In genomic region chr3:193367868-193368267, GRCh38 we compare ENCODE assay signal across 37 cellular contexts. TPM values are rescaled to one million over a fixed set of nuclear protein-coding genes. Genes with fewer than 3 reads are reported as not detected.
"Had no signal": no experiment of that assay in that cellular context is flagged by ENCODE, and none has a peak within 500 bp of the region (broad histone marks: within the 10 kb centered on the region; RNA-seq: fewer than 3 reads in every experiment).

No MANE protein-coding gene starts in this region.

- H3K9me3 ChIP-seq: adrenal gland, ascending aorta, body of pancreas, breast epithelium had no signal

- ATAC-seq: activated naive CD4-positive, alpha-beta T cell treated with anti-CD3 and anti-CD28 coated beads, Interleukin-2, amount 50 U/mL, for 72 hours; activated naive CD8-positive, alpha-beta T cell treated with anti-CD3 and anti-CD28 coated beads, Interleukin-2, amount 50 U/mL, for 24 hours; activated T-cell treated with anti-CD3 and anti-CD28 coated beads, Interleukin-2, amount 50 U/mL, for 4 hours; activated T-cell treated with anti-CD3 and anti-CD28 coated beads, Interleukin-2, amount 50 U/mL, for 72 hours; activated T-helper 17 cell treated with anti-CD3 and anti-CD28 coated beads, Interleukin-2, amount 50 U/mL, for 72 hours; body of pancreas had no signal

- FAIRE-seq: astrocyte, bronchial epithelial cell had no signal

- H3K36me3 ChIP-seq: adrenal gland, ascending aorta, brain microvascular endothelial cell, breast epithelium, cardiac muscle cell had no signal

- H3K27ac ChIP-seq: adrenal gland, ascending aorta, body of pancreas, brain microvascular endothelial cell, breast epithelium, cardiac muscle cell had no signal

- DNase-seq: activated effector memory CD4-positive, alpha-beta T cell treated with anti-CD3 and anti-CD28 coated beads, Interleukin-2, amount 50 U/mL, for 16 hours; activated effector memory CD4-positive, alpha-beta T cell treated with Interleukin-2 at 50 U/mL for 16 hours; activated gamma-delta T cell; activated gamma-delta T cell treated with Interleukin-2 at 50 U/mL for 16 hours; activated naive CD4-positive, alpha-beta T cell; activated naive CD4-positive, alpha-beta T cell treated with anti-CD3 and anti-CD28 coated beads for 36 hours; activated naive CD4-positive, alpha-beta T cell treated with anti-CD3 and anti-CD28 coated beads, Interleukin-2, amount 10 ng/mL, durations not matched to agents 7 days and 5 days; activated naive CD4-positive, alpha-beta T cell treated with anti-CD3 and anti-CD28 coated beads, Interleukin-2, amount 50 U/mL, for 16 hours; activated naive CD8-positive, alpha-beta T cell treated with anti-CD3 and anti-CD28 coated beads for 36 hours; activated naive CD8-positive, alpha-beta T cell treated with anti-CD3 and anti-CD28 coated beads, Interleukin-2, amount 10 ng/mL, durations not matched to agents 7 days and 5 days; activated naive CD8-positive, alpha-beta T cell treated with anti-CD3 and anti-CD28 coated beads, Interleukin-2, amount 50 U/mL, for 24 hours; activated T-cell treated with anti-CD3 and anti-CD28 coated beads, Interleukin-2, amount 50 U/mL, for 1 hour; activated T-cell treated with anti-CD3 and anti-CD28 coated beads, Interleukin-2, amount 50 U/mL, for 24 hours; activated T-cell treated with anti-CD3 and anti-CD28 coated beads, Interleukin-2, amount 50 U/mL, for 4 hours; activated T-cell treated with anti-CD3 and anti-CD28 coated beads, Interleukin-2, amount 50 U/mL, for 48 hours; activated T-cell treated with anti-CD3 and anti-CD28 coated beads, Interleukin-2, amount 50 U/mL, for 72 hours; adrenal gland; amniotic stem cell; amygdala; anterior cingulate cortex; aorta; body of pancreas; brain microvascular endothelial cell; caudate nucleus; central memory CD4-positive, alpha-beta T cell; cerebellar nuclear complex had no signal

- H3K27me3 ChIP-seq: adrenal gland, ascending aorta, body of pancreas, brain microvascular endothelial cell, breast epithelium, cardiac muscle cell had no signal

- H3K4me1 ChIP-seq: adrenal gland, ascending aorta, body of pancreas, breast epithelium had no signal

- H3K4me3 ChIP-seq: adrenal gland, ascending aorta, body of pancreas, breast epithelium, cardiac muscle cell had no signal

RNA-seq across cellular contexts. Expression of gene ATP13A5, which starts 10.7 kb away (rescaled TPM):
- total RNA-seq: activated naive CD4-positive, alpha-beta T cell treated with anti-CD3 and anti-CD28 coated beads for 36 hours; activated naive CD4-positive, alpha-beta T cell treated with anti-CD3 and anti-CD28 coated beads, Interleukin-2, amount 50 U/mL, for 72 hours; activated naive CD8-positive, alpha-beta T cell treated with anti-CD3 and anti-CD28 coated beads for 36 hours; activated naive CD8-positive, alpha-beta T cell treated with anti-CD3 and anti-CD28 coated beads, Interleukin-2, amount 10 ng/mL, durations not matched to agents 7 days and 5 days; activated T-cell treated with anti-CD3 and anti-CD28 coated beads, Interleukin-2, amount 50 U/mL, for 4 hours; activated T-cell treated with anti-CD3 and anti-CD28 coated beads, Interleukin-2, amount 50 U/mL, for 72 hours; activated T-helper 1 cell treated with anti-CD3 and anti-CD28 coated beads, Interleukin-12 subunit alpha, Interleukin-12 subunit beta, Interleukin-2, Interleukin-4 antibody, amounts not matched to agents 30 ng/mL and 10 ng/mL and 1 ng/mL, durations not matched to agents 14 hours and 24 hours and 36 hours; activated T-helper 17 cell treated with anti-CD3 and anti-CD28 coated beads, Interleukin-2, amount 50 U/mL, for 72 hours; activated T-helper 2 cell treated with anti-CD3 and anti-CD28 coated beads, Interferon-gamma antibody, Interleukin-2, Interleukin-4, amounts not matched to agents 10 μg/mL and 5 μg/mL and 100 μg/mL, durations not matched to agents 14 hours and 24 hours and 36 hours; aorta; ascending aorta; astrocyte; body of pancreas; bronchial epithelial cell; cardiac muscle cell; cardiac septum; chondrocyte had no signal
- polyA plus RNA-seq: adrenal gland, aorta had no signal
